Comparison of ENCODE assay signal across 8 cellular contexts in genomic region chr2:231613655-231614558, GRCh38. TPM values are rescaled to one million over a fixed set of nuclear protein-coding genes. Genes with fewer than 3 reads are reported as not detected.
DNase-seq lines count a peak whose midpoint lies in the region; ATAC-seq and TF ChIP-seq lines count a peak whose summit lies in the region.

No MANE protein-coding gene starts in this region.

- no peaks in the 10 kb centered on the region for H3K9me3 Mint-ChIP-seq in activated naive CD4-positive, alpha-beta T cell treated with anti-CD3 and anti-CD28 coated beads for 36 hours

- CTCF ChIA-PET in activated naive CD4-positive, alpha-beta T cell treated with anti-CD3 and anti-CD28 coated beads for 36 hours (lab: Charles Lee): interaction anchor here (0.7 to 10.8 kb wide), 15 partner anchors 9 to 100 kb away, joined by 3 to 201 read pairs (median 4); partner anchors contain the start of gene PTMA

- ATAC-seq in GM21390 (IDR thresholded peaks at IDR 0.05; ENCODE audit: unreplicated experiment): peak; percentile 71

- peak in 1 of 2 donors; percentile 60 for TF ChIP-seq POLR2A in suprapubic skin (IDR thresholded peaks at IDR 0.05)

- WGBS in suprapubic skin: 0% methylated on average over 43 of the region's 86 CpGs

- H3K4me1 Mint-ChIP-seq in activated naive CD4-positive, alpha-beta T cell treated with anti-CD3 and anti-CD28 coated beads for 36 hours (ENCODE audit: low read depth): peaks cover 50% of the 10 kb centered on the region

- peak; percentile 68 for DNase-seq in DMS53 treated with DMSO at 0.1 percent for 48 hours (lab: John Stamatoyannopoulos, UW; ENCODE audit: unreplicated experiment)
- peak in 75 of 76 experiments; percentile 32 to 95 (median 88) for DNase-seq in HUDEP-2 (lab: John Stamatoyannopoulos, UW; ENCODE audit: unreplicated experiment in 76 of 76)
- peak; percentile 74 for DNase-seq in SHP77 treated with DMSO at 0.1 percent for 48 hours (lab: John Stamatoyannopoulos, UW)
- peak; percentile 88 for DNase-seq in activated naive CD4-positive, alpha-beta T cell treated with anti-CD3 and anti-CD28 coated beads for 36 hours
- peak; percentile 90 for DNase-seq in germinal center (ENCODE audit: low spot score)
- DNase-seq in nucleus accumbens (lab: John Stamatoyannopoulos, UW): peak in 54 of 56 donors; percentile 54 to 98 (median 85)
- DNase-seq in suprapubic skin (ENCODE audit: low spot score in 2 of 2): peak; percentile 91 to 94

- no peaks in the 10 kb centered on the region for H3K36me3 ChIP-seq in suprapubic skin

- TF ChIP-seq EP300 in suprapubic skin (IDR thresholded peaks at IDR 0.05): no peak

- peak overlapping the region; percentile 81 for H3K4me3 Mint-ChIP-seq in activated naive CD4-positive, alpha-beta T cell treated with anti-CD3 and anti-CD28 coated beads for 36 hours

- peaks cover 65% of the 10 kb centered on the region for H3K4me1 ChIP-seq in suprapubic skin

- H3K27ac Mint-ChIP-seq in activated naive CD4-positive, alpha-beta T cell treated with anti-CD3 and anti-CD28 coated beads for 36 hours: peak overlapping the region; percentile 98

- intact Hi-C loops in activated naive CD4-positive, alpha-beta T cell treated with anti-CD3 and anti-CD28 coated beads for 36 hours (cut with micrococcal nuclease): loop anchor here (1.0 to 2.0 kb wide), 2 partner anchors 51 to 150 kb away; partner anchors contain the start of gene NCL

- peak overlapping the region; percentile 49 for H3K4me3 ChIP-seq in suprapubic skin

- no peaks in the 10 kb centered on the region for H3K9me3 ChIP-seq in suprapubic skin

- H3K27me3 Mint-ChIP-seq in activated naive CD4-positive, alpha-beta T cell treated with anti-CD3 and anti-CD28 coated beads for 36 hours (ENCODE audit: low read depth): no peaks in the 10 kb centered on the region

- H3K27me3 ChIP-seq in suprapubic skin: no peaks in the 10 kb centered on the region

- TF ChIP-seq CTCF in suprapubic skin (IDR thresholded peaks at IDR 0.05): peak; percentile 13 to 49

- peak overlapping the region; percentile 98 for H3K27ac ChIP-seq in suprapubic skin

- no peaks in the 10 kb centered on the region for H3K36me3 Mint-ChIP-seq in activated naive CD4-positive, alpha-beta T cell treated with anti-CD3 and anti-CD28 coated beads for 36 hours (ENCODE audit: low read depth)

RNA-seq across cellular contexts. Expression of gene TEX44, which starts 21.2 kb away (rescaled TPM):
- total RNA-seq in activated naive CD4-positive, alpha-beta T cell treated with anti-CD3 and anti-CD28 coated beads for 36 hours: not detected
- total RNA-seq in suprapubic skin: not detected

Comparison
In these comparisons a context has a peak if more than half of its experiments do, and no peak if none do; other contexts are left out.
1. Peak in every context shown above with its lines: DNase-seq, ATAC-seq, H3K4me3 ChIP-seq and H3K27ac ChIP-seq.